In genomic region chr5:132497488-132497997, GRCh38 we compare ENCODE assay signal across 8 cellular contexts.
DNase-seq lines count a peak whose midpoint lies in the region; ATAC-seq, FAIRE-seq and TF ChIP-seq lines count a peak whose summit lies in the region.
"Had no signal": no experiment of that assay in that cellular context is flagged by ENCODE, and none has a peak within 500 bp of the region (broad histone marks: within the 10 kb centered on the region; RNA-seq: fewer than 3 reads in every experiment).

No MANE protein-coding gene starts in this region.

- peak overlapping the region; percentile 82 for H3K9ac ChIP-seq in mucosa of stomach (ENCODE audit: low read length)

- peak overlapping the region; percentile 83 for H3K27ac ChIP-seq in epithelial cell of prostate

- no peaks in the 10 kb centered on the region for H3K27me3 ChIP-seq in mucosa of stomach (ENCODE audit: control insufficient read depth, insufficient read depth, low read length)

- no peak for FAIRE-seq in H54 (lab: Jason Lieb, UNC)
- FAIRE-seq: frontal cortex had no signal

- peak overlapping the region; percentile 79 for H3K4me3 ChIP-seq in mucosa of stomach (ENCODE audit: low read length)

- DNase-seq in H54 (ENCODE audit: insufficient read length, low spot score) (peak; percentile 91), SW 1271 (lab: John Stamatoyannopoulos, UW) (peak; percentile 84 to 95), epithelial cell of prostate (ENCODE audit: low read depth, low spot score) (no peak), SHP77 treated with DMSO at 0.1 percent for 48 hours (lab: John Stamatoyannopoulos, UW) (no peak)

- peaks cover 66% of the 10 kb centered on the region for H3K4me1 ChIP-seq in mucosa of stomach (ENCODE audit: control insufficient read depth, insufficient read depth, low read length)

- no peaks in the 10 kb centered on the region for H3K36me3 ChIP-seq in mucosa of stomach (ENCODE audit: control insufficient read depth, insufficient read depth, low read length)

- no peaks in the 10 kb centered on the region for H3K9me3 ChIP-seq in mucosa of stomach (ENCODE audit: control insufficient read depth, low read length)

- no peak; the same call in 1 of the 2 replicates for TF ChIP-seq POLR2A in H54 (IDR thresholded peaks at IDR 0.05; ENCODE audit: low read depth, low read length)

- ATAC-seq in HG02759 (IDR thresholded peaks at IDR 0.05; ENCODE audit: unreplicated experiment) (no peak), GM19328 (IDR thresholded peaks at IDR 0.05; ENCODE audit: unreplicated experiment) (no peak)

Comparison
In these comparisons a context has a peak if more than half of its experiments do, and no peak if none do; other contexts are left out.
1. DNase-seq: peak in H54 (single experiment) and SW 1271 (2 of 2); none in epithelial cell of prostate (single experiment) and SHP77 treated with DMSO at 0.1 percent for 48 hours (single experiment).